In genomic region chr2:157468931-157469708, GRCh38 we compare ENCODE assay signal across 8 cellular contexts. TPM values are rescaled to one million over a fixed set of nuclear protein-coding genes. Genes with fewer than 3 reads are reported as not detected.
DNase-seq lines count a peak whose midpoint lies in the region; ATAC-seq lines count a peak whose summit lies in the region.

No MANE protein-coding gene starts in this region.

- H3K36me3 ChIP-seq in MG63 = no peaks in the 10 kb centered on the region

- H3K4me3 ChIP-seq in MG63 = no peak overlapping the region

- intact Hi-C loops in activated CD4-positive, alpha-beta memory T cell treated with anti-CD3 and anti-CD28 coated beads for 36 hours (cut with micrococcal nuclease) = loop anchor here (1.0 to 2.0 kb wide), 4 partner anchors 8 to 430 kb away; partner anchors contain the start of gene CYTIP

- peak overlapping the region; percentile 99 for H3K27ac Mint-ChIP-seq in activated CD4-positive, alpha-beta memory T cell treated with anti-CD3 and anti-CD28 coated beads for 36 hours

- ATAC-seq in GM19452 (IDR thresholded peaks at IDR 0.05; ENCODE audit: unreplicated experiment) (peak; percentile 75), HG03469 (IDR thresholded peaks at IDR 0.05; ENCODE audit: unreplicated experiment) (peak; percentile 84)

- no peaks in the 10 kb centered on the region for H3K27me3 ChIP-seq in MG63

- peaks cover 91% of the 10 kb centered on the region for H3K4me1 Mint-ChIP-seq in activated CD4-positive, alpha-beta memory T cell treated with anti-CD3 and anti-CD28 coated beads for 36 hours (ENCODE audit: low read depth)

- CTCF ChIA-PET in activated CD4-positive, alpha-beta memory T cell treated with anti-CD3 and anti-CD28 coated beads for 36 hours (lab: Charles Lee) = interaction anchor here (0.7 to 1.9 kb wide), 5 partner anchors 8 to 142 kb away, joined by 3 to 6 read pairs (median 3); no protein-coding TSS in a partner anchor

- H3K9me3 Mint-ChIP-seq in activated CD4-positive, alpha-beta memory T cell treated with anti-CD3 and anti-CD28 coated beads for 36 hours = no peaks in the 10 kb centered on the region

- DNase-seq in EH (ENCODE audit: low read depth) (peak; percentile 87), medulla oblongata (ENCODE audit: extremely low spot score) (peak; percentile 58), NCI-H187 treated with DMSO at 0.1 percent for 48 hours (lab: John Stamatoyannopoulos, UW) (no peak), NCI-H1105 (lab: John Stamatoyannopoulos, UW) (no peak), MG63 (no peak)
- DNase-seq in activated CD4-positive, alpha-beta memory T cell treated with anti-CD3 and anti-CD28 coated beads for 36 hours = no peak

- H3K36me3 Mint-ChIP-seq in activated CD4-positive, alpha-beta memory T cell treated with anti-CD3 and anti-CD28 coated beads for 36 hours = peaks cover 2% of the 10 kb centered on the region

- H3K4me3 Mint-ChIP-seq in activated CD4-positive, alpha-beta memory T cell treated with anti-CD3 and anti-CD28 coated beads for 36 hours = peak overlapping the region; percentile 69

- no peaks in the 10 kb centered on the region for H3K9me3 ChIP-seq in MG63

- H3K27me3 Mint-ChIP-seq in activated CD4-positive, alpha-beta memory T cell treated with anti-CD3 and anti-CD28 coated beads for 36 hours = no peaks in the 10 kb centered on the region

- POLR2A ChIA-PET in activated CD4-positive, alpha-beta memory T cell treated with anti-CD3 and anti-CD28 coated beads for 36 hours (lab: Charles Lee) = interaction anchor here (0.8 to 8.5 kb wide), 9 partner anchors 8 to 56 kb away, joined by 3 to 201 read pairs (median 5); partner anchors contain the start of gene CYTIP

RNA-seq across cellular contexts. Expression of gene CYTIP, which starts 25.2 kb away (rescaled TPM):
- 100 to 1,000 TPM; 369 to 388 TPM for total RNA-seq in activated CD4-positive, alpha-beta memory T cell treated with anti-CD3 and anti-CD28 coated beads for 36 hours
- total RNA-seq in MG63 (2014; rRNA removed; shearing (Covaris generic); ENCODE audit: low replicate concordance) = not detected in 2 replicates

Comparison
In these comparisons a context has a peak if more than half of its experiments do, and no peak if none do; other contexts are left out.
1. DNase-seq: peak in EH (single experiment) and medulla oblongata (single experiment); none in activated CD4-positive, alpha-beta memory T cell treated with anti-CD3 and anti-CD28 coated beads for 36 hours (single experiment), NCI-H187 treated with DMSO at 0.1 percent for 48 hours (single experiment), NCI-H1105 (single experiment) and MG63 (single experiment).
2. RNA of gene CYTIP, which starts 25.2 kb away (total RNA-seq): 369 to 388 TPM in activated CD4-positive, alpha-beta memory T cell treated with anti-CD3 and anti-CD28 coated beads for 36 hours; not detected in MG63; every median in the first group is over 100 times any median in the second.